In genomic region chr16:10600792-10601443, GRCh38 we compare ENCODE assay signal across 14 cellular contexts. TPM values are rescaled to one million over a fixed set of nuclear protein-coding genes. Genes with fewer than 3 reads are reported as not detected.
A peak's percentile ranks its signal among the peaks of the same experiment; 100 is the strongest.
DNase-seq lines count a peak whose midpoint lies in the region; ATAC-seq and TF ChIP-seq lines count a peak whose summit lies in the region.
"Had no signal": no experiment of that assay in that cellular context is flagged by ENCODE, and none has a peak within 500 bp of the region (broad histone marks: within the 10 kb centered on the region; RNA-seq: fewer than 3 reads in every experiment).

No MANE protein-coding gene starts in this region.

- 36 to 48% methylated on average over 12 of the region's 12 CpGs for WGBS in heart right ventricle, 2 donors
- WGBS in thyroid gland, 2 donors: 75 to 81% methylated on average over 12 of the region's 12 CpGs

- H3K9me3 ChIP-seq in OCI-LY3 (ENCODE audit: insufficient read depth, low read length) (no peaks in the 10 kb centered on the region), heart right ventricle (peaks cover 0 to 3% (median 0%) of the 10 kb centered on the region in 11 donors), thyroid gland (no peaks in the 10 kb centered on the region)
- H3K9me3 ChIP-seq: thoracic aorta had no signal

- intact Hi-C loops in heart right ventricle (cut with DNase I): no loop called here
- intact Hi-C loops in thyroid gland (cut with DNase I): no loop called here

- H3K27me3 ChIP-seq in OCI-LY3 (ENCODE audit: low read depth, low read length): no peaks in the 10 kb centered on the region
- H3K27me3 ChIP-seq in heart right ventricle: peaks cover 0 to 4% (median 0%) of the 10 kb centered on the region in 7 donors
- H3K27me3 ChIP-seq in thyroid gland: no peaks in the 10 kb centered on the region

- no peaks in the 10 kb centered on the region for H3K36me3 Mint-ChIP-seq in stimulated activated memory B cell treated with anti-CD40 and anti-IgM and Interleukin-4, amounts not matched to agents 10 μg/mL and 1 μg/mL and 100 μg/mL, for 72 hours

- H3K4me1 Mint-ChIP-seq in stimulated activated memory B cell treated with anti-CD40 and anti-IgM and Interleukin-4, amounts not matched to agents 10 μg/mL and 1 μg/mL and 100 μg/mL, for 72 hours: peaks cover 23% of the 10 kb centered on the region
- H3K4me1 Mint-ChIP-seq: activated CD4-positive, alpha-beta T cell treated with anti-CD3 and anti-CD28 coated beads, Interleukin-2, amount 10 ng/mL, durations not matched to agents 24 days and 14 days had no signal

- H3K4me3 Mint-ChIP-seq in stimulated activated memory B cell treated with anti-CD40 and anti-IgM and Interleukin-4, amounts not matched to agents 10 μg/mL and 1 μg/mL and 100 μg/mL, for 72 hours: no peak overlapping the region
- H3K4me3 Mint-ChIP-seq: activated CD4-positive, alpha-beta T cell treated with anti-CD3 and anti-CD28 coated beads, Interleukin-2, amount 10 ng/mL, durations not matched to agents 24 days and 14 days had no signal

- DNase-seq in NCI-H2171 treated with DMSO at 0.1 percent for 48 hours (lab: John Stamatoyannopoulos, UW) (peak; percentile 51), NCI-H2171 (lab: John Stamatoyannopoulos, UW) (no peak), heart right ventricle (no peak), thyroid gland (no peak), GF-D8 (lab: John Stamatoyannopoulos, UW) (no peak)
- DNase-seq: activated CD4-positive, alpha-beta T cell treated with anti-CD3 and anti-CD28 coated beads, Interleukin-2, amount 10 ng/mL, durations not matched to agents 24 days and 14 days; activated effector memory CD4-positive, alpha-beta T cell treated with Interleukin-2 at 50 U/mL for 16 hours; COR-L47; naive B cell; NCI-H1930 had no signal

- H3K27me3 Mint-ChIP-seq in stimulated activated memory B cell treated with anti-CD40 and anti-IgM and Interleukin-4, amounts not matched to agents 10 μg/mL and 1 μg/mL and 100 μg/mL, for 72 hours: peaks cover 44% of the 10 kb centered on the region
- H3K27me3 Mint-ChIP-seq: activated CD4-positive, alpha-beta T cell treated with anti-CD3 and anti-CD28 coated beads, Interleukin-2, amount 10 ng/mL, durations not matched to agents 24 days and 14 days had no signal

- no peaks in the 10 kb centered on the region for H4K20me1 ChIP-seq in OCI-LY3 (ENCODE audit: insufficient read depth, low read length)

- no peak overlapping the region for H3K27ac Mint-ChIP-seq in stimulated activated memory B cell treated with anti-CD40 and anti-IgM and Interleukin-4, amounts not matched to agents 10 μg/mL and 1 μg/mL and 100 μg/mL, for 72 hours
- H3K27ac Mint-ChIP-seq: activated CD4-positive, alpha-beta T cell treated with anti-CD3 and anti-CD28 coated beads, Interleukin-2, amount 10 ng/mL, durations not matched to agents 24 days and 14 days had no signal

- H3K4me1 ChIP-seq in OCI-LY3 (ENCODE audit: low read length): peaks cover 59% of the 10 kb centered on the region
- H3K4me1 ChIP-seq in heart right ventricle: peaks cover 0 to 45% (median 33%) of the 10 kb centered on the region in 9 donors
- H3K4me1 ChIP-seq in thyroid gland: no peaks in the 10 kb centered on the region

- H3K4me3 ChIP-seq in OCI-LY3 (ENCODE audit: low read length) (peak overlapping the region; percentile 56), heart right ventricle (no peak overlapping the region), thyroid gland (replicated peaks in 1 of 3) (no peak overlapping the region)
- H3K4me3 ChIP-seq: thoracic aorta had no signal

- ATAC-seq in heart right ventricle (peak; percentile 2 to 59 (median 31)), GM21447 (IDR thresholded peaks at IDR 0.05; ENCODE audit: unreplicated experiment) (no peak)
- ATAC-seq in stimulated activated memory B cell treated with anti-CD40 and anti-IgM and Interleukin-4, amounts not matched to agents 10 μg/mL and 1 μg/mL and 100 μg/mL, for 72 hours: peak; percentile 73

- H3K79me2 ChIP-seq in OCI-LY3 (ENCODE audit: low read length): no peaks in the 10 kb centered on the region

- H3K4me2 ChIP-seq in OCI-LY3 (ENCODE audit: low read length): peak overlapping the region; percentile 83

- peak overlapping the region; percentile 40; the same call in 1 of the 2 replicates for H3K9ac ChIP-seq in OCI-LY3 (ENCODE audit: low read length)

- H2AFZ ChIP-seq in OCI-LY3 (ENCODE audit: low read depth, low read length): peak overlapping the region; percentile 35; the same call in 1 of the 2 replicates

- H3K9me3 Mint-ChIP-seq in stimulated activated memory B cell treated with anti-CD40 and anti-IgM and Interleukin-4, amounts not matched to agents 10 μg/mL and 1 μg/mL and 100 μg/mL, for 72 hours: no peaks in the 10 kb centered on the region
- H3K9me3 Mint-ChIP-seq: activated CD4-positive, alpha-beta T cell treated with anti-CD3 and anti-CD28 coated beads, Interleukin-2, amount 10 ng/mL, durations not matched to agents 24 days and 14 days had no signal

- H3K36me3 ChIP-seq in OCI-LY3 (replicated peaks; ENCODE audit: low read depth, low read length) (no peaks in the 10 kb centered on the region), heart right ventricle (no peaks in the 10 kb centered on the region), thyroid gland (no peaks in the 10 kb centered on the region)
- H3K36me3 ChIP-seq: thoracic aorta had no signal

- TF ChIP-seq POLR2A in thyroid gland (IDR thresholded peaks at IDR 0.05): no peak

- TF ChIP-seq CTCF in OCI-LY3 (IDR thresholded peaks at IDR 0.05; ENCODE audit: low read depth, low read length) (no peak), heart right ventricle (IDR thresholded peaks at IDR 0.05) (no peak), thyroid gland (IDR thresholded peaks at IDR 0.05) (no peak)

- H3K27ac ChIP-seq in OCI-LY3 (ENCODE audit: low read length) (peak overlapping the region; percentile 69), heart right ventricle (peak overlapping the region in 7 of 10 donors; percentile 20 to 63 (median 56)), thyroid gland (no peak overlapping the region)
- H3K27ac ChIP-seq: thoracic aorta had no signal

RNA-seq across cellular contexts. Expression of gene EMP2, which starts 20.5 kb away (rescaled TPM):
- 100 to 1,000 TPM in 1 of 10 donors, 10 to 100 TPM in 9; 44.6 to 108 (median 62.0) TPM for total RNA-seq in heart right ventricle
- 10 to 100 TPM; 36.1 to 40.9 TPM for polyA plus RNA-seq in heart right ventricle
- 10 to 100 TPM; 17.9 to 37.5 (median 23.1) TPM for total RNA-seq in thyroid gland
- total RNA-seq: activated CD4-positive, alpha-beta T cell treated with anti-CD3 and anti-CD28 coated beads, Interleukin-2, amount 10 ng/mL, durations not matched to agents 24 days and 14 days had no signal

Comparison
In these comparisons a context has a peak if more than half of its experiments do, and no peak if none do; other contexts are left out.
1. H3K27ac ChIP-seq: peak in OCI-LY3 (single experiment) and heart right ventricle (7 of 10); none in thyroid gland (0 of 3).